In genomic region chr5:172771439-172772111, GRCh38 we compare ENCODE assay signal across 1 cellular context.
A peak's percentile ranks its signal among the peaks of the same experiment; 100 is the strongest.
TF ChIP-seq lines count a peak whose summit lies in the region.

No MANE protein-coding gene starts in this region.

TF ChIP-seq in HepG2, 621 proteins besides CTCF, POLR2A, EP300 and RAD21 (continued from another document):
- TF ChIP-seq EZH2 (conservative IDR thresholded peaks at IDR 0.05; ENCODE audit: low read depth, low read length) (no peak), ZNF570 (CRISPR knock-in tag; IDR thresholded peaks at IDR 0.05; ENCODE audit: borderline replicate concordance) (no peak), ZNF564 (CRISPR knock-in tag; IDR thresholded peaks at IDR 0.05) (0 out of 2 replicates have a peak, but pooled peaks have one; percentile 19), SNAPC2 (CRISPR knock-in tag; IDR thresholded peaks at IDR 0.05) (0 out of 2 replicates have a peak, but pooled peaks have one; percentile 16), ZBTB4 (CRISPR knock-in tag; IDR thresholded peaks at IDR 0.05; ENCODE audit: borderline replicate concordance) (no peak), TSC22D2 (CRISPR knock-in tag; IDR thresholded peaks at IDR 0.05; ENCODE audit: borderline replicate concordance) (peak; percentile 11; the same call in 1 of the 2 replicates), ZFY (CRISPR knock-in tag; IDR thresholded peaks at IDR 0.05) (no peak; the same call in 1 of the 2 replicates), CENPT (CRISPR knock-in tag; IDR thresholded peaks at IDR 0.05; ENCODE audit: low read depth) (no peak)
TF ChIP-seq in HepG2: peak in this region for 36.
